8 cellular contexts compared by ENCODE assay signal in the genomic region with DNA sequence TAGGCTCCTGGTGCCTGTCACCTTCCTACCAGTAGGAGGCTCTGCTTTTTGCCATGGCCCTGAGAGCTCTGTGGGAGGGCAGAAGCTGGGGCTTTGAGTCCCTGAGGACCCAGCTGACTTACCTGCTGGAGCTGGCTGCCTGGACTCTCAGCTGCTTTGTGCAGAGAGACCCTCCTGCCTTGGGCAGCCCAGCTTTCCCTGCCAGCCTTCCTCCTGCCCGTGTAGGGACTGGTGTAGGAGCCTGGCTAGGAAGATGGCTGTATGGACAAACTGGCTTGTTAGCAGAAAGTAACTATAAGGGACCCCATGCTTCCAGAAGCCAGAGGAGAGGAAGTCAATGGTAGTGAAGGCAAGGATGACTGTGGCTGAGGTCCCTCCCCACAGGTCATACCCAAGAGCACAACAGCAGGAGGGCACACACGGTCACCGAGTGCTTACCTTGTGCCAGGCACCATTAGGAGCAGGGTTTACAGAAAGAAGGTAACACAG. TPM values are rescaled to one million over a fixed set of nuclear protein-coding genes. Genes with fewer than 3 reads are reported as not detected.
DNase-seq lines count a peak whose midpoint lies in the region; TF ChIP-seq lines count a peak whose summit lies in the region.

No MANE protein-coding gene starts in this region.

- DNase-seq in NCI-H2196 (lab: John Stamatoyannopoulos, UW; ENCODE audit: unreplicated experiment) (peak; percentile 14), NCI-H2196 treated with DMSO at 0.1 percent for 48 hours (lab: John Stamatoyannopoulos, UW; ENCODE audit: unreplicated experiment) (no peak), HFFc6 (peak; percentile 37), NT2/D1 (ENCODE audit: low read depth, low spot score) (peak; percentile 60), mammary epithelial cell (peak; percentile 61), mesenchymal stem cell (peak; percentile 43), inferior parietal cortex (ENCODE audit: extremely low spot score) (no peak)
- DNase-seq in activated T-helper 2 cell treated with anti-CD3 and anti-CD28 coated beads, Interferon-gamma antibody, Interleukin-2, Interleukin-4, amounts not matched to agents 10 μg/mL and 5 μg/mL and 100 μg/mL, durations not matched to agents 14 hours and 24 hours and 36 hours (ENCODE audit: low spot score) = no peak

- H3K9me3 ChIP-seq in NT2/D1 (ENCODE audit: insufficient read depth, low read length) = no peaks in the 10 kb centered on the region
- H3K9me3 ChIP-seq in mammary epithelial cell (replicated peaks; ENCODE audit: insufficient read depth, low read length) = no peaks in the 10 kb centered on the region
- no peaks in the 10 kb centered on the region for H3K9me3 ChIP-seq in mesenchymal stem cell (ENCODE audit: control insufficient read depth, low read length)

- BruUV-seq in mammary epithelial cell (replicated peaks; lab: Mats Ljungman, UMichigan) = TSS peak; percentile 65

- H3K27me3 Mint-ChIP-seq in HFFc6 (ENCODE audit: insufficient read depth) = peaks cover 2% of the 10 kb centered on the region
- H3K27me3 Mint-ChIP-seq in activated T-helper 2 cell treated with anti-CD3 and anti-CD28 coated beads, Interferon-gamma antibody, Interleukin-2, Interleukin-4, amounts not matched to agents 10 μg/mL and 5 μg/mL and 100 μg/mL, durations not matched to agents 14 hours and 24 hours and 36 hours (ENCODE audit: low read depth) = peaks cover 20% of the 10 kb centered on the region

- no peaks in the 10 kb centered on the region for H3K9me3 Mint-ChIP-seq in HFFc6
- H3K9me3 Mint-ChIP-seq in activated T-helper 2 cell treated with anti-CD3 and anti-CD28 coated beads, Interferon-gamma antibody, Interleukin-2, Interleukin-4, amounts not matched to agents 10 μg/mL and 5 μg/mL and 100 μg/mL, durations not matched to agents 14 hours and 24 hours and 36 hours = no peaks in the 10 kb centered on the region

- H3K27me3 ChIP-seq in NT2/D1 (ENCODE audit: insufficient read depth, insufficient read length) = no peaks in the 10 kb centered on the region
- H3K27me3 ChIP-seq in mammary epithelial cell (ENCODE audit: insufficient read depth, low read length) = no peaks in the 10 kb centered on the region
- peaks cover 9 to 10% of the 10 kb centered on the region in 2 experiments for H3K27me3 ChIP-seq in mesenchymal stem cell (ENCODE audit: control insufficient read depth in 1 of 2, insufficient read depth in 1 of 2, low read length in 2 of 2)

- no peak overlapping the region for H2AK5ac ChIP-seq in mesenchymal stem cell (ENCODE audit: low read length, severe bottlenecking)

- peaks cover 26% of the 10 kb centered on the region for H3K4me1 Mint-ChIP-seq in HFFc6 (ENCODE audit: low read depth)
- peaks cover 3% of the 10 kb centered on the region for H3K4me1 Mint-ChIP-seq in activated T-helper 2 cell treated with anti-CD3 and anti-CD28 coated beads, Interferon-gamma antibody, Interleukin-2, Interleukin-4, amounts not matched to agents 10 μg/mL and 5 μg/mL and 100 μg/mL, durations not matched to agents 14 hours and 24 hours and 36 hours (ENCODE audit: low read depth)

- H3K27ac Mint-ChIP-seq in HFFc6 = peak overlapping the region; percentile 34
- no peak overlapping the region for H3K27ac Mint-ChIP-seq in activated T-helper 2 cell treated with anti-CD3 and anti-CD28 coated beads, Interferon-gamma antibody, Interleukin-2, Interleukin-4, amounts not matched to agents 10 μg/mL and 5 μg/mL and 100 μg/mL, durations not matched to agents 14 hours and 24 hours and 36 hours

- no peak overlapping the region for H3K18ac ChIP-seq in mesenchymal stem cell (ENCODE audit: low read depth in 1 of 2, low read length in 2 of 2)

- peaks cover 26% of the 10 kb centered on the region for H3K4me1 ChIP-seq in NT2/D1 (ENCODE audit: insufficient read depth, insufficient read length)
- H3K4me1 ChIP-seq in mammary epithelial cell (ENCODE audit: insufficient read depth, low read length) = peaks cover 33% of the 10 kb centered on the region
- H3K4me1 ChIP-seq in mesenchymal stem cell (ENCODE audit: control insufficient read depth, insufficient read depth, low read depth, low read length) = peaks cover 16% of the 10 kb centered on the region

- no peak overlapping the region for H2BK15ac ChIP-seq in mesenchymal stem cell (ENCODE audit: low read depth, poor library complexity, severe bottlenecking)

- no peak overlapping the region for H4K91ac ChIP-seq in mesenchymal stem cell (ENCODE audit: low read length)

- H2BK120ac ChIP-seq in mesenchymal stem cell (ENCODE audit: low read depth, low read length) = no peak overlapping the region

- H2BK12ac ChIP-seq in mesenchymal stem cell (ENCODE audit: low read length in 2 of 2) = no peak overlapping the region

- H3K9ac ChIP-seq in NT2/D1 (ENCODE audit: insufficient read length, low read depth) (no peak overlapping the region), mammary epithelial cell (ENCODE audit: insufficient read depth, low read length) (peak overlapping the region; percentile 62), mesenchymal stem cell (ENCODE audit: low read length) (no peak overlapping the region)

- H3K4me2 ChIP-seq in mammary epithelial cell (ENCODE audit: insufficient read depth, low read depth, low read length) (peak overlapping the region; percentile 50), mesenchymal stem cell (ENCODE audit: low read length, poor library complexity, severe bottlenecking) (no peak overlapping the region)

- no peak overlapping the region for H2BK5ac ChIP-seq in mesenchymal stem cell (ENCODE audit: low read depth, low read length, poor library complexity, severe bottlenecking)

- no peak overlapping the region for H4K8ac ChIP-seq in mesenchymal stem cell (ENCODE audit: low read length)

- H3K27ac ChIP-seq in mammary epithelial cell (ENCODE audit: insufficient read depth, low read depth, low read length) = peak overlapping the region; percentile 95
- H3K27ac ChIP-seq in mesenchymal stem cell (ENCODE audit: low read length, poor library complexity, severe bottlenecking) = no peak overlapping the region

- H3K14ac ChIP-seq in mesenchymal stem cell (ENCODE audit: low read length in 2 of 2) = no peak overlapping the region

- in situ Hi-C loops in mammary epithelial cell (cut with MboI; ENCODE audit: low sequenced_read_pairs in 2 of 2) = no loop called here

- WGBS in mammary epithelial cell (ENCODE audit: low coverage, missing lambda C conversion rate) = 46% methylated on average over 1 of the region's 3 CpGs
- 87% methylated on average over 3 of the region's 3 CpGs for WGBS in mesenchymal stem cell

- H3K23ac ChIP-seq in mesenchymal stem cell (ENCODE audit: low read length in 2 of 2) = no peak overlapping the region

- H3K4me3 ChIP-seq in NT2/D1 (ENCODE audit: insufficient read length, low read depth) (no peak overlapping the region), mammary epithelial cell (replicated peaks in 1 of 3; ENCODE audit: insufficient read depth in 1 of 3, low read depth in 2 of 3, low read length in 3 of 3) (no peak overlapping the region), mesenchymal stem cell (ENCODE audit: insufficient read depth in 1 of 2, low read depth in 1 of 2, low read length in 2 of 2) (no peak overlapping the region)

- dilution Hi-C loops in mammary epithelial cell (cut with HindIII; ENCODE audit: low sequenced_read_pairs) = loop anchor here (5.0 to 10.0 kb wide), 3 partner anchors 33 to 785 kb away; no protein-coding TSS in a partner anchor

- TF ChIP-seq CTCF in HFFc6 (IDR thresholded peaks at IDR 0.05) (peak; percentile 78), mammary epithelial cell (conservative IDR thresholded peaks at IDR 0.05 in 1 of 2, IDR thresholded peaks at IDR 0.05 in 1 of 2; ENCODE audit: extremely low read depth in 1 of 2, insufficient read depth in 1 of 2, low read depth in 1 of 2, low read length in 2 of 2) (peak; percentile 55 to 81)

- H3K79me1 ChIP-seq in mesenchymal stem cell (replicated peaks; ENCODE audit: low read length, poor library complexity, severe bottlenecking) = peaks cover 3% of the 10 kb centered on the region

- no peaks in the 10 kb centered on the region for H3K79me2 ChIP-seq in mammary epithelial cell (ENCODE audit: insufficient read depth, low read length)

- peaks cover 5% of the 10 kb centered on the region; the same call in 1 of the 2 replicates for H3K36me3 Mint-ChIP-seq in HFFc6 (ENCODE audit: low read depth)
- H3K36me3 Mint-ChIP-seq in activated T-helper 2 cell treated with anti-CD3 and anti-CD28 coated beads, Interferon-gamma antibody, Interleukin-2, Interleukin-4, amounts not matched to agents 10 μg/mL and 5 μg/mL and 100 μg/mL, durations not matched to agents 14 hours and 24 hours and 36 hours (ENCODE audit: low read depth) = peaks cover 41% of the 10 kb centered on the region

- no peak overlapping the region for H3K4ac ChIP-seq in mesenchymal stem cell (ENCODE audit: low read depth in 1 of 2, low read length in 2 of 2)

- CTCF ChIA-PET in mammary epithelial cell (lab: Charles Lee; ENCODE audit: low non-redundant PET) = interaction anchor here (1.4 to 2.3 kb wide), 2 partner anchors 17 to 38 kb away, joined by 10 to 11 read pairs; no protein-coding TSS in a partner anchor

- no peak overlapping the region for H3K4me3 Mint-ChIP-seq in HFFc6
- H3K4me3 Mint-ChIP-seq in activated T-helper 2 cell treated with anti-CD3 and anti-CD28 coated beads, Interferon-gamma antibody, Interleukin-2, Interleukin-4, amounts not matched to agents 10 μg/mL and 5 μg/mL and 100 μg/mL, durations not matched to agents 14 hours and 24 hours and 36 hours (ENCODE audit: low read depth) = no peak overlapping the region

- no peaks in the 10 kb centered on the region for H4K20me1 ChIP-seq in mammary epithelial cell (ENCODE audit: insufficient read depth, low read length)

- H2AFZ ChIP-seq in mammary epithelial cell (ENCODE audit: low read depth, low read length) (peak overlapping the region; percentile 0), mesenchymal stem cell (ENCODE audit: low read depth, low read length) (no peak overlapping the region)

- peaks cover 56% of the 10 kb centered on the region for H3K36me3 ChIP-seq in NT2/D1 (ENCODE audit: insufficient read depth, insufficient read length, low read length)
- peaks cover 43% of the 10 kb centered on the region for H3K36me3 ChIP-seq in mammary epithelial cell (ENCODE audit: insufficient read depth, low read length)
- H3K36me3 ChIP-seq in mesenchymal stem cell (ENCODE audit: control insufficient read depth in 1 of 2, insufficient read depth in 2 of 2, low read depth in 1 of 2, low read length in 2 of 2) = peaks cover 48 to 53% of the 10 kb centered on the region in 2 experiments

- intact Hi-C loops in mammary epithelial cell (cut with micrococcal nuclease) = loop anchor here (1.0 kb wide), 4 partner anchors 10 to 160 kb away; partner anchors contain the start of gene CELSR2
- intact Hi-C loops in activated T-helper 2 cell treated with anti-CD3 and anti-CD28 coated beads, Interferon-gamma antibody, Interleukin-2, Interleukin-4, amounts not matched to agents 10 μg/mL and 5 μg/mL and 100 μg/mL, durations not matched to agents 14 hours and 24 hours and 36 hours (cut with micrococcal nuclease) = no loop called here

RNA-seq across cellular contexts. Expression of gene CELSR2, which starts 9.7 kb away (rescaled TPM):
- 1 to 10 TPM; 1.2 to 1.7 (median 1.4) TPM for total RNA-seq in HFFc6 (2021; fragmentation: NEBNext Ultra II Directional; extraction: Animal tissue kit (Norgen Biotek cat#: 25700))
- total RNA-seq in mammary epithelial cell = 10 to 100 TPM; 34.7 to 36.0 TPM
- 17.4 TPM for polyA plus RNA-seq in mammary epithelial cell
- 49.9 TPM for polyA minus RNA-seq in mammary epithelial cell
- polyA plus RNA-seq in mesenchymal stem cell (2013, experiment 1 of 2) = 1.0 TPM
- 0.93 TPM for polyA plus RNA-seq in mesenchymal stem cell (2013, experiment 2 of 2)
- total RNA-seq in activated T-helper 2 cell treated with anti-CD3 and anti-CD28 coated beads, Interferon-gamma antibody, Interleukin-2, Interleukin-4, amounts not matched to agents 10 μg/mL and 5 μg/mL and 100 μg/mL, durations not matched to agents 14 hours and 24 hours and 36 hours = 3.8 and 4.3 TPM in 2 replicates

RNA-seq across cellular contexts. Expression of gene SARS1, which starts 25.9 kb away (rescaled TPM):
- 100 to 1,000 TPM; 165 to 194 (median 176) TPM for total RNA-seq in HFFc6 (2021; fragmentation: NEBNext Ultra II Directional; extraction: Animal tissue kit (Norgen Biotek cat#: 25700))
- 100 to 1,000 TPM; 349 to 468 TPM for total RNA-seq in mammary epithelial cell
- polyA plus RNA-seq in mammary epithelial cell = 282 TPM
- polyA minus RNA-seq in mammary epithelial cell = 291 TPM
- polyA plus RNA-seq in mesenchymal stem cell (2013, experiment 1 of 2) = 210 TPM
- polyA plus RNA-seq in mesenchymal stem cell (2013, experiment 2 of 2) = 208 TPM
- 128 and 129 TPM in 2 replicates for total RNA-seq in activated T-helper 2 cell treated with anti-CD3 and anti-CD28 coated beads, Interferon-gamma antibody, Interleukin-2, Interleukin-4, amounts not matched to agents 10 μg/mL and 5 μg/mL and 100 μg/mL, durations not matched to agents 14 hours and 24 hours and 36 hours

RNA-seq across cellular contexts. Expression of gene PSRC1, which starts 43.3 kb away (rescaled TPM):
- 10 to 100 TPM; 17.0 to 33.1 (median 30.4) TPM for total RNA-seq in HFFc6 (2021; fragmentation: NEBNext Ultra II Directional; extraction: Animal tissue kit (Norgen Biotek cat#: 25700))
- total RNA-seq in mammary epithelial cell = 10 to 100 TPM in 1 of 2 donors, 1 to 10 TPM in 1; 4.3 to 24.0 TPM
- polyA plus RNA-seq in mammary epithelial cell = 25.7 TPM
- polyA minus RNA-seq in mammary epithelial cell = 6.9 TPM
- 7.4 TPM for polyA plus RNA-seq in mesenchymal stem cell (2013, experiment 1 of 2)
- 7.5 TPM for polyA plus RNA-seq in mesenchymal stem cell (2013, experiment 2 of 2)
- 7.8 and 9.5 TPM in 2 replicates for total RNA-seq in activated T-helper 2 cell treated with anti-CD3 and anti-CD28 coated beads, Interferon-gamma antibody, Interleukin-2, Interleukin-4, amounts not matched to agents 10 μg/mL and 5 μg/mL and 100 μg/mL, durations not matched to agents 14 hours and 24 hours and 36 hours

Comparison
In these comparisons a context has a peak if more than half of its experiments do, and no peak if none do; other contexts are left out.
1. DNase-seq: peak in NCI-H2196 (single experiment), HFFc6 (single experiment), NT2/D1 (single experiment), mammary epithelial cell (single experiment) and mesenchymal stem cell (single experiment); none in NCI-H2196 treated with DMSO at 0.1 percent for 48 hours (single experiment), activated T-helper 2 cell treated with anti-CD3 and anti-CD28 coated beads, Interferon-gamma antibody, Interleukin-2, Interleukin-4, amounts not matched to agents 10 μg/mL and 5 μg/mL and 100 μg/mL, durations not matched to agents 14 hours and 24 hours and 36 hours (single experiment) and inferior parietal cortex (single experiment).